Comparison of ENCODE assay signal across 19 cellular contexts in genomic region chr7:53518319-53518718, GRCh38.
"Had no signal": no experiment of that assay in that cellular context is flagged by ENCODE, and none has a peak within 500 bp of the region (broad histone marks: within the 10 kb centered on the region; RNA-seq: fewer than 3 reads in every experiment).

No MANE protein-coding gene starts in this region.

- DNase-seq: hypothalamus; immature natural killer cell; kidney; left colon; left ventricle myocardium inferior; mesendoderm; naive B cell; natural killer cell; nephron progenitor cell; ovary; right lobe of liver; stimulated activated CD4-positive, alpha-beta T cell treated with anti-CD3 and anti-CD28 coated beads, Interleukin-1b, Interleukin-23, amount 100 ng/mL, for 48 hours; stimulated activated CD4-positive, alpha-beta T cell treated with anti-CD3 and anti-CD28 coated beads, Interleukin-2, amount 100 ng/mL, for 48 hours; stimulated activated CD4-positive, alpha-beta T cell treated with anti-CD3 and anti-CD28 coated beads, Interleukin-4, amount 100 ng/mL, for 4 hours; stimulated activated CD8-positive, alpha-beta memory T cell treated with anti-CD3 and anti-CD28 coated beads, Interleukin-4, amount 100 ng/mL, for 48 hours; stimulated activated naive CD4-positive, alpha-beta T cell treated with Interleukin-2 at 50 U/mL for 16 hours; stimulated activated naive CD8-positive, alpha-beta T cell treated with anti-CD3 and anti-CD28 coated beads, Interleukin-15, amount 100 ng/mL, for 72 hours; substantia nigra; uterus had no signal
